Comparison of ENCODE assay signal across 10 cellular contexts in the genomic region with DNA sequence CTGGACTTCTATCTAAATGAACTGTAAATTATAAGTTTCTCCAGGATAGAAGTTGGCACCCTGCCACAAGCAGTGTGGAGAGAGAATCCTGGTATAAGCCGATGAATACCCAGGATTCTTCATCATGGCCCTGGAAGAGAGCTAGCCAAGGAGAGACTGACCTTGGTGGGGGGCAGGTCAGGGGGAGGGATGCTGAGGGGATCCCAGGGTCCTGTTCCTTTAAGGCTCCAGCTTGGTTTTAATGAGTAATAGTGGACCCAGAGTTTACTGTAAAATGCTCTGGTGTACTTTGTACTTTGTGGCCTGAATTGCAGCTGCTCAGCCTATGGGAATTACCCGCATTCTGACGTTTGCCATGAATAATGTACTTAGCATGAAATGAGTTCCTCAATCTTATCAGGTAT. TPM values are rescaled to one million over a fixed set of nuclear protein-coding genes. Genes with fewer than 3 reads are reported as not detected.
DNase-seq lines count a peak whose midpoint lies in the region; ATAC-seq, FAIRE-seq and TF ChIP-seq lines count a peak whose summit lies in the region.
"Had no signal": no experiment of that assay in that cellular context is flagged by ENCODE, and none has a peak within 500 bp of the region (broad histone marks: within the 10 kb centered on the region; RNA-seq: fewer than 3 reads in every experiment).

No MANE protein-coding gene starts in this region.

- H3K36me3 Mint-ChIP-seq in activated T-helper 17 cell treated with anti-CD3 and anti-CD28 coated beads, Interleukin-2, amount 50 U/mL, for 72 hours (ENCODE audit: low read depth): no peaks in the 10 kb centered on the region
- no peaks in the 10 kb centered on the region for H3K36me3 Mint-ChIP-seq in activated T-cell treated with anti-CD3 and anti-CD28 coated beads, Interleukin-2, amount 50 U/mL, for 24 hours (ENCODE audit: low read depth)

- H3K9ac ChIP-seq in PC-3 (ENCODE audit: low read length) (no peak overlapping the region), HepG2 (ENCODE audit: insufficient read depth, low read depth, low read length) (no peak overlapping the region)

- no peaks in the 10 kb centered on the region for H3K27me3 Mint-ChIP-seq in activated T-helper 17 cell treated with anti-CD3 and anti-CD28 coated beads, Interleukin-2, amount 50 U/mL, for 72 hours
- H3K27me3 Mint-ChIP-seq in activated T-cell treated with anti-CD3 and anti-CD28 coated beads, Interleukin-2, amount 50 U/mL, for 24 hours: no peaks in the 10 kb centered on the region

- TF ChIP-seq RAD21 in HepG2 (CRISPR knock-in tag; IDR thresholded peaks at IDR 0.05): no peak

- H3K4me2 ChIP-seq in PC-3 (ENCODE audit: low read length) (peak overlapping the region; percentile 28), HepG2 (ENCODE audit: low read depth, low read length) (peak overlapping the region; percentile 50; the same call in 1 of the 2 replicates)

- intact Hi-C loops in PC-3 (cut with micrococcal nuclease): no loop called here
- intact Hi-C loops in HepG2 (cut with micrococcal nuclease; ENCODE audit: unreplicated experiment): no loop called here

- no peaks in the 10 kb centered on the region for H3F3A ChIP-seq in PC-3 (ENCODE audit: low read length, unreplicated experiment)

- no peaks in the 10 kb centered on the region for H3K79me2 ChIP-seq in PC-3 (ENCODE audit: low read length)
- H3K79me2 ChIP-seq in HepG2 (ENCODE audit: insufficient read depth, low read length): no peaks in the 10 kb centered on the region

- CTCF ChIA-PET in PC-3 (lab: Charles Lee): no interaction called here
- CTCF ChIA-PET in HepG2 (lab: Yijun Ruan, JAX; ENCODE audit: low intra/inter-chr PET ratio, low total read pairs): no interaction called here

- H3K4me3 Mint-ChIP-seq in activated T-helper 17 cell treated with anti-CD3 and anti-CD28 coated beads, Interleukin-2, amount 50 U/mL, for 72 hours: no peak overlapping the region
- H3K4me3 Mint-ChIP-seq in activated T-cell treated with anti-CD3 and anti-CD28 coated beads, Interleukin-2, amount 50 U/mL, for 24 hours: no peak overlapping the region

- TF ChIP-seq CTCF in PC-3 (conservative IDR thresholded peaks at IDR 0.05; ENCODE audit: low read depth, low read length): no peak
- TF ChIP-seq CTCF in HepG2 (CRISPR knock-in tag; IDR thresholded peaks at IDR 0.05): no peak

- H3K27ac Mint-ChIP-seq in activated T-helper 17 cell treated with anti-CD3 and anti-CD28 coated beads, Interleukin-2, amount 50 U/mL, for 72 hours: no peak overlapping the region
- H3K27ac Mint-ChIP-seq in activated T-cell treated with anti-CD3 and anti-CD28 coated beads, Interleukin-2, amount 50 U/mL, for 24 hours: no peak overlapping the region

- peaks cover 5% of the 10 kb centered on the region for H3K4me1 Mint-ChIP-seq in activated T-helper 17 cell treated with anti-CD3 and anti-CD28 coated beads, Interleukin-2, amount 50 U/mL, for 72 hours
- peaks cover 14% of the 10 kb centered on the region for H3K4me1 Mint-ChIP-seq in activated T-cell treated with anti-CD3 and anti-CD28 coated beads, Interleukin-2, amount 50 U/mL, for 24 hours (ENCODE audit: low read depth)

- no peak for TF ChIP-seq POLR2A in GM12891 (IDR thresholded peaks at IDR 0.05; ENCODE audit: low read depth, low read length)
- no peak for TF ChIP-seq POLR2A in HepG2 (IDR thresholded peaks at IDR 0.05; ENCODE audit: insufficient read depth in 1 of 2, low read depth in 2 of 2, low read length in 2 of 2)

- H3K36me3 ChIP-seq in PC-3 (ENCODE audit: low read depth, low read length) (no peaks in the 10 kb centered on the region), HepG2 (replicated peaks in 1 of 2; ENCODE audit: control insufficient read depth in 1 of 2, insufficient read depth in 2 of 2, low read length in 2 of 2) (no peaks in the 10 kb centered on the region)

- FAIRE-seq in GM12891 (lab: Jason Lieb, UNC): no peak
- peak; percentile 64 for FAIRE-seq in HepG2 (lab: Jason Lieb, UNC)
- FAIRE-seq: endothelial cell of umbilical vein had no signal

- in situ Hi-C loops in HepG2 (cut with HindIII; ENCODE audit: extremely low pct_ligation_motif_present, low pct_unique_long_range_greater_than_20kb): no loop called here

- ATAC-seq in HG02759 (IDR thresholded peaks at IDR 0.05; ENCODE audit: unreplicated experiment) (peak; percentile 55), PC-3 (peak; percentile 56), HepG2 (peak; percentile 64), GM21723 (IDR thresholded peaks at IDR 0.05; ENCODE audit: unreplicated experiment) (no peak)
- no peak for ATAC-seq in activated T-helper 17 cell treated with anti-CD3 and anti-CD28 coated beads, Interleukin-2, amount 50 U/mL, for 72 hours (replicated peaks)

- H2AFZ ChIP-seq in PC-3 (ENCODE audit: low read length) (no peak overlapping the region), HepG2 (ENCODE audit: low read length) (no peak overlapping the region)

- no peak overlapping the region for H3K4me3 ChIP-seq in PC-3 (ENCODE audit: low read length)
- H3K4me3 ChIP-seq in HepG2 (replicated peaks in 1 of 3; ENCODE audit: insufficient read depth in 1 of 3, low read depth in 2 of 3, low read length in 3 of 3): no peak overlapping the region

- H3K27ac ChIP-seq in PC-3 (ENCODE audit: low read length) (peak overlapping the region; percentile 59), HepG2 (ENCODE audit: extremely low read length, insufficient read depth, low read length) (peak overlapping the region; percentile 56)

- 12% methylated on average over 3 of the region's 3 CpGs for WGBS in HepG2 (ENCODE audit: low lambda C conversion rate)

- H3K9me3 Mint-ChIP-seq in activated T-helper 17 cell treated with anti-CD3 and anti-CD28 coated beads, Interleukin-2, amount 50 U/mL, for 72 hours: no peaks in the 10 kb centered on the region
- no peaks in the 10 kb centered on the region for H3K9me3 Mint-ChIP-seq in activated T-cell treated with anti-CD3 and anti-CD28 coated beads, Interleukin-2, amount 50 U/mL, for 24 hours

- peak in 1 of 2 experiments; percentile 56; a peak in 2 of 4 replicates for TF ChIP-seq EP300 in HepG2 (IDR thresholded peaks at IDR 0.05; ENCODE audit: low read depth in 2 of 2, low read length in 2 of 2)
- no peak for TF ChIP-seq EP300 in HepG2 (CRISPR knock-in tag; IDR thresholded peaks at IDR 0.05; ENCODE audit: borderline replicate concordance)

- POLR2A ChIA-PET in PC-3 (lab: Charles Lee; ENCODE audit: unreplicated experiment): no interaction called here
- POLR2A ChIA-PET in HepG2 (lab: Yijun Ruan, JAX): no interaction called here

- H3K9me2 ChIP-seq in PC-3 (replicated peaks; ENCODE audit: low read length): no peaks in the 10 kb centered on the region

- no peaks in the 10 kb centered on the region for H3K9me3 ChIP-seq in PC-3 (ENCODE audit: low read length)
- no peaks in the 10 kb centered on the region for H3K9me3 ChIP-seq in HepG2 (ENCODE audit: low read length)

- H3K4me1 ChIP-seq in PC-3 (ENCODE audit: insufficient read depth, low read length) (peaks cover 45% of the 10 kb centered on the region), HepG2 (ENCODE audit: insufficient read depth, low read length) (peaks cover 94% of the 10 kb centered on the region)

- H3K27me3 ChIP-seq in PC-3 (ENCODE audit: low read length) (no peaks in the 10 kb centered on the region), HepG2 (ENCODE audit: control insufficient read depth in 1 of 2, insufficient read depth in 2 of 2, low read length in 2 of 2) (no peaks in the 10 kb centered on the region)

- DNase-seq in GM12891 (ENCODE audit: insufficient read length, low spot score) (no peak), PC-3 (peak; percentile 75), HepG2 (ENCODE audit: low spot score) (peak; percentile 88), NCI-H128 (lab: John Stamatoyannopoulos, UW; ENCODE audit: unreplicated experiment) (no peak)
- DNase-seq in activated T-cell treated with anti-CD3 and anti-CD28 coated beads, Interleukin-2, amount 50 U/mL, for 24 hours: no peak

- BruUV-seq in PC-3 (replicated peaks; lab: Mats Ljungman, UMichigan): no TSS peak
- BruUV-seq in HepG2 (replicated peaks; lab: Mats Ljungman, UMichigan): no TSS peak

- H4K20me1 ChIP-seq in PC-3 (ENCODE audit: low read length): no peaks in the 10 kb centered on the region
- no peaks in the 10 kb centered on the region for H4K20me1 ChIP-seq in HepG2 (ENCODE audit: insufficient read depth, low read length)

TF ChIP-seq in GM12891, 5 proteins besides CTCF, POLR2A, EP300 and RAD21 (continues in another document):
- TF ChIP-seq TAF1 (IDR thresholded peaks at IDR 0.05; ENCODE audit: low read depth, low read length) (no peak), SPI1 (IDR thresholded peaks at IDR 0.05; ENCODE audit: low read depth, low read length) (peak; percentile 35; the same call in 1 of the 2 replicates)

TF ChIP-seq in HepG2, 621 proteins besides CTCF, POLR2A, EP300 and RAD21 (continues in another document):
- no peak for TF ChIP-seq MZF1 (CRISPR knock-in tag; IDR thresholded peaks at IDR 0.05; ENCODE audit: borderline replicate concordance)

RNA-seq across cellular contexts. Expression of gene RASSF6, which starts 16.9 kb away (rescaled TPM):
- polyA plus RNA-seq in GM12891 (2012; ENCODE audit: low read depth, missing spikeins): 0.21 TPM
- total RNA-seq in PC-3 (2014; rRNA removed) (0.69 and 1.1 TPM in 2 replicates), HepG2 (2016; rRNA removed; fragmentation: Illumina TruSeq; extraction: Trizol) (0.11 and 0.42 TPM in 2 replicates)
- not detected in 2 replicates for total RNA-seq in HepG2 (2016; cell fraction: cytosol; rRNA removed; fragmentation: Illumina TruSeq; extraction: Trizol; ENCODE audit: low read depth)
- total RNA-seq in HepG2 (2016; cell fraction: insoluble cytoplasmic fraction; rRNA removed; fragmentation: Illumina TruSeq; extraction: Trizol): 0.13 and 0.24 TPM in 2 replicates
- total RNA-seq in HepG2 (2016; cell fraction: membrane; rRNA removed; fragmentation: Illumina TruSeq; extraction: Trizol): 0.06 TPM in 1 of 2 replicates, not detected in the other
- 0.09 and 0.25 TPM in 2 replicates for total RNA-seq in HepG2 (2016; cell fraction: nucleus; rRNA removed; fragmentation: Illumina TruSeq; extraction: Trizol)
- polyA plus RNA-seq in HepG2 (2011; rRNA removed): 0.03 and 0.04 TPM in 2 replicates
- 0.01 and 0.03 TPM in 2 replicates for polyA plus RNA-seq in HepG2 (2011; cell fraction: cytosol; rRNA removed)
- 0.03 and 0.06 TPM in 2 replicates for polyA plus RNA-seq in HepG2 (2011; cell fraction: nucleus; rRNA removed)
- 0.03 TPM in 1 of 2 replicates, not detected in the other for polyA plus RNA-seq in HepG2 (2012)
- 0.25 TPM in 1 of 2 replicates, not detected in the other for polyA plus RNA-seq in HepG2 (2016; cell fraction: cytosol; fragmentation: Illumina TruSeq; extraction: Trizol; ENCODE audit: low read depth)
- polyA plus RNA-seq in HepG2 (2016; cell fraction: insoluble cytoplasmic fraction; fragmentation: Illumina TruSeq; extraction: Trizol; ENCODE audit: low read depth): 0.23 and 0.33 TPM in 2 replicates
- polyA plus RNA-seq in HepG2 (2016; cell fraction: membrane; fragmentation: Illumina TruSeq; extraction: Trizol; ENCODE audit: low read depth): 0.05 and 0.12 TPM in 2 replicates
- 0.25 and 0.49 TPM in 2 replicates for polyA plus RNA-seq in HepG2 (2016; cell fraction: nucleus; fragmentation: Illumina TruSeq; extraction: Trizol; ENCODE audit: insufficient read depth, low read depth)
- polyA minus RNA-seq in HepG2 (2011; rRNA and poly(A)+ RNA removed; ENCODE audit: low replicate concordance): 0.07 and 0.10 TPM in 2 replicates
- polyA minus RNA-seq in HepG2 (2011; cell fraction: cytosol; rRNA and poly(A)+ RNA removed): not detected in 2 replicates
- polyA minus RNA-seq in HepG2 (2011; cell fraction: nucleus; rRNA and poly(A)+ RNA removed): 0.26 TPM in 1 of 2 replicates, not detected in the other
- under 1 TPM in 1 of 2 donors, not detected in 1; 0.09 TPM for total RNA-seq in activated T-helper 17 cell treated with anti-CD3 and anti-CD28 coated beads, Interleukin-2, amount 50 U/mL, for 72 hours
- total RNA-seq: activated CD8-positive, alpha-beta memory T cell treated with anti-CD3 and anti-CD28 coated beads for 36 hours; endothelial cell of umbilical vein had no signal
- polyA plus RNA-seq: endothelial cell of umbilical vein had no signal

Comparison
In these comparisons a context has a peak if more than half of its experiments do, and no peak if none do; other contexts are left out.
1. DNase-seq: peak in PC-3 (single experiment) and HepG2 (single experiment); none in GM12891 (single experiment), activated T-cell treated with anti-CD3 and anti-CD28 coated beads, Interleukin-2, amount 50 U/mL, for 24 hours (single experiment) and NCI-H128 (single experiment).
2. ATAC-seq: peak in HG02759 (single experiment), PC-3 (single experiment) and HepG2 (single experiment); none in activated T-helper 17 cell treated with anti-CD3 and anti-CD28 coated beads, Interleukin-2, amount 50 U/mL, for 72 hours (single experiment) and GM21723 (single experiment).